Comparison of ENCODE assay signal across 28 cellular contexts in genomic region chr2:101794141-101794540, GRCh38.
DNase-seq lines count a peak whose midpoint lies in the region; ATAC-seq and TF ChIP-seq lines count a peak whose summit lies in the region.
"Had no signal": no experiment of that assay in that cellular context is flagged by ENCODE, and none has a peak within 500 bp of the region (broad histone marks: within the 10 kb centered on the region; RNA-seq: fewer than 3 reads in every experiment).

No MANE protein-coding gene starts in this region.

- H3K4me3 ChIP-seq in cardiac muscle cell (no peak overlapping the region), vagina (no peak overlapping the region)
- H3K4me3 ChIP-seq: ascending aorta, skin epidermis, tibial nerve had no signal

- no peak for TF ChIP-seq POLR2A in vagina (IDR thresholded peaks at IDR 0.05)

- H3K4me3 Mint-ChIP-seq in mesothelial cell of epicardium, result no peak overlapping the region
- H3K4me3 Mint-ChIP-seq: activated CD4-positive, alpha-beta T cell treated with anti-CD3 and anti-CD28 coated beads, Interleukin-2, amount 10 ng/mL, durations not matched to agents 24 days and 14 days; activated naive CD4-positive, alpha-beta T cell treated with anti-CD3 and anti-CD28 coated beads, Interleukin-2, amount 10 ng/mL, durations not matched to agents 7 days and 5 days; activated T-cell treated with anti-CD3 and anti-CD28 coated beads, Interleukin-2, amount 50 U/mL, for 72 hours; central memory CD8-positive, alpha-beta T cell; memory B cell; stimulated activated naive CD8-positive, alpha-beta T cell treated with anti-CD3 and anti-CD28 coated beads, Interleukin-15, Interleukin-2, amounts not matched to agents 100 ng/mL and 50 ng/mL, for 24 hours had no signal

- peaks cover 52% of the 10 kb centered on the region for H3K4me1 Mint-ChIP-seq in mesothelial cell of epicardium

- TF ChIP-seq CTCF in cardiac muscle cell (IDR thresholded peaks at IDR 0.05; ENCODE audit: low read depth, low read length) (no peak), mesothelial cell of epicardium (IDR thresholded peaks at IDR 0.05; ENCODE audit: unreplicated experiment) (no peak), vagina (IDR thresholded peaks at IDR 0.05) (no peak)

- ATAC-seq in GM18909 (IDR thresholded peaks at IDR 0.05; ENCODE audit: poor library complexity, unreplicated experiment), result no peak
- ATAC-seq: activated T-cell treated with anti-CD3 and anti-CD28 coated beads, Interleukin-2, amount 50 U/mL, for 72 hours; PC-3 had no signal

- H3K9me3 ChIP-seq in cardiac muscle cell (ENCODE audit: low read depth) (no peaks in the 10 kb centered on the region), vagina (no peaks in the 10 kb centered on the region)
- H3K9me3 ChIP-seq: ascending aorta, tibial nerve had no signal

- peak overlapping the region; percentile 19 for H3K27ac Mint-ChIP-seq in mesothelial cell of epicardium
- H3K27ac Mint-ChIP-seq: activated CD4-positive, alpha-beta T cell treated with anti-CD3 and anti-CD28 coated beads, Interleukin-2, amount 10 ng/mL, durations not matched to agents 24 days and 14 days; activated naive CD4-positive, alpha-beta T cell treated with anti-CD3 and anti-CD28 coated beads, Interleukin-2, amount 10 ng/mL, durations not matched to agents 7 days and 5 days; activated T-cell treated with anti-CD3 and anti-CD28 coated beads, Interleukin-2, amount 50 U/mL, for 72 hours; stimulated activated naive CD8-positive, alpha-beta T cell treated with anti-CD3 and anti-CD28 coated beads, Interleukin-15, Interleukin-2, amounts not matched to agents 100 ng/mL and 50 ng/mL, for 24 hours had no signal

- DNase-seq in cardiac muscle cell (ENCODE audit: low read depth in 1 of 2, low spot score in 1 of 2), result peak in 1 of 2 donors; percentile 40
- no peak for DNase-seq in cardiac septum (ENCODE audit: low spot score)
- no peak for DNase-seq in mesothelial cell of epicardium (ENCODE audit: low spot score in 2 of 2, unreplicated experiment in 2 of 2)
- no peak for DNase-seq in vagina (ENCODE audit: extremely low spot score in 2 of 2)
- DNase-seq in activated effector memory CD4-positive, alpha-beta T cell treated with anti-CD3 and anti-CD28 coated beads, Interleukin-2, amount 50 U/mL, for 16 hours, result no peak
- DNase-seq in cerebellar nuclear complex (lab: John Stamatoyannopoulos, UW), result no peak
- DNase-seq: activated CD4-positive, alpha-beta T cell treated with anti-CD3 and anti-CD28 coated beads, Interleukin-2, amount 10 ng/mL, durations not matched to agents 24 days and 14 days; activated naive CD4-positive, alpha-beta T cell treated with anti-CD3 and anti-CD28 coated beads, Interleukin-2, amount 10 ng/mL, durations not matched to agents 7 days and 5 days; activated T-cell treated with anti-CD3 and anti-CD28 coated beads, Interleukin-2, amount 50 U/mL, for 72 hours; AML-193; CD4-positive, alpha-beta memory T cell; foreskin fibroblast; Kasumi-1; MV-4-11; NCI-H1436 treated with DMSO at 0.1 percent for 48 hours; PC-3; Right ventricle myocardium superior; SW 1271; T1000; WERI-Rb-1 had no signal

- H3K36me3 ChIP-seq in cardiac muscle cell (no peaks in the 10 kb centered on the region), vagina (no peaks in the 10 kb centered on the region)
- H3K36me3 ChIP-seq: ascending aorta, tibial nerve had no signal

- H3K4me1 ChIP-seq in cardiac muscle cell (ENCODE audit: low read depth) (peaks cover 17% of the 10 kb centered on the region), vagina (peaks cover 81% of the 10 kb centered on the region)

- peaks cover 8% of the 10 kb centered on the region for H3K36me3 Mint-ChIP-seq in mesothelial cell of epicardium

- peak overlapping the region; percentile 78 for H3K27ac ChIP-seq in cardiac muscle cell
- peak overlapping the region; percentile 55 for H3K27ac ChIP-seq in cingulate gyrus (ENCODE audit: low read depth, low read length)
- H3K27ac ChIP-seq in vagina, result peak overlapping the region; percentile 71
- H3K27ac ChIP-seq: ascending aorta, tibial nerve, WERI-Rb-1 had no signal

- no peaks in the 10 kb centered on the region for H3K27me3 Mint-ChIP-seq in mesothelial cell of epicardium (ENCODE audit: low read depth)
- H3K27me3 Mint-ChIP-seq: activated CD4-positive, alpha-beta T cell treated with anti-CD3 and anti-CD28 coated beads, Interleukin-2, amount 10 ng/mL, durations not matched to agents 24 days and 14 days; activated naive CD4-positive, alpha-beta T cell treated with anti-CD3 and anti-CD28 coated beads, Interleukin-2, amount 10 ng/mL, durations not matched to agents 7 days and 5 days; CD4-positive, alpha-beta memory T cell; central memory CD8-positive, alpha-beta T cell; memory B cell; stimulated activated naive CD8-positive, alpha-beta T cell treated with anti-CD3 and anti-CD28 coated beads, Interleukin-15, Interleukin-2, amounts not matched to agents 100 ng/mL and 50 ng/mL, for 24 hours had no signal

- H3K9me3 Mint-ChIP-seq in mesothelial cell of epicardium, result no peaks in the 10 kb centered on the region
- H3K9me3 Mint-ChIP-seq: activated CD4-positive, alpha-beta T cell treated with anti-CD3 and anti-CD28 coated beads, Interleukin-2, amount 10 ng/mL, durations not matched to agents 24 days and 14 days; activated naive CD4-positive, alpha-beta T cell treated with anti-CD3 and anti-CD28 coated beads, Interleukin-2, amount 10 ng/mL, durations not matched to agents 7 days and 5 days; activated T-cell treated with anti-CD3 and anti-CD28 coated beads, Interleukin-2, amount 50 U/mL, for 72 hours; CD4-positive, alpha-beta memory T cell; central memory CD8-positive, alpha-beta T cell; memory B cell; stimulated activated naive CD8-positive, alpha-beta T cell treated with anti-CD3 and anti-CD28 coated beads, Interleukin-15, Interleukin-2, amounts not matched to agents 100 ng/mL and 50 ng/mL, for 24 hours had no signal

- no peaks in the 10 kb centered on the region for H3K27me3 ChIP-seq in cardiac muscle cell
- no peaks in the 10 kb centered on the region for H3K27me3 ChIP-seq in vagina
- H3K27me3 ChIP-seq: ascending aorta, tibial nerve had no signal

- intact Hi-C loops in cardiac septum (cut with DNase I), result no loop called here
- intact Hi-C loops in vagina (cut with DNase I), result no loop called here
